8 cellular contexts compared by ENCODE assay signal in the genomic region with DNA sequence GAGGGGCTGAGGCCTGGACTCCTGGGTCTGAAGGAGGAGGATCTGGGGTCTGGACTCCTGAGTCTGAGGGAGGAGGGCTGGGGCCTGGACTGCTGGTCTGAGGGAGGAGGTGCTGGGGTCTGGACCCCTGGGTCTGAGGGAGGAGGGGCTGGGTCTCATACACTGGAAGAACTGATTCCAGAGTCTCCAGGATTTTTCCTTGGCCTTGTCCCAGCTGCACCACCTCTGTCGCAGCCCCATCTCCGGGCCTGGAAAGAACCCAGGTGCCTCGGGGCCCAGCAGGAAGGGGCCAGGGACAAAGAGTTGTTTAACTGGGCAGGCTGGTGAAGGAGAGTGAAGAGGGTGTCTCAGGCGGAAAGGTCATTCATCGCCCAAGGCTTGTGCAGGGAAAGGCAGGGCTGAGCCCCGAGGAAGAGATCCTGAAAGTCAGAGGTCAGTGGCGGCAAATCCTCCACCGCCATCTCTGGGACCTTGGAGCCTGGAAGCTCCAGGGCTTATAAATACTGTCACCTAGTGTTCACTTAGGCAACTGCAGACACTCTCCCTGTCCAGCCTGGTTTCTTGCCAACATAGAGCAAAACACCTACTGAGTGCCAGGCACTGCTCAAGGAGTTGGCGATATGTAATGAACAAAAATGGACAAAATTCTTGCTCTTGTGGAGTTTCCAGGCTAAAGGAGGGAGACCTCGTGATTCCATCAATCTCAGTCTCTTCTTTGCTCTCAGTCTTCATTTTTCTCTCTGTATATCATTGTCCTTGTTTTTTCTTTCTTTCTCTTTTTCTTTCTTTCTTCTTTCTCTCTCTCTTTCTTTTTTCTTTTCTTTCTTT. TPM values are rescaled to one million over a fixed set of nuclear protein-coding genes. Genes with fewer than 3 reads are reported as not detected.
DNase-seq lines count a peak whose midpoint lies in the region; ATAC-seq and TF ChIP-seq lines count a peak whose summit lies in the region.

No MANE protein-coding gene starts in this region.

- H3K27ac ChIP-seq in lung (ENCODE audit: low read depth in 1 of 2, low read length in 1 of 2) (no peak overlapping the region), testis (no peak overlapping the region)

- no peak overlapping the region for H3K4me3 ChIP-seq in HFF-Myc (replicated peaks; ENCODE audit: low read depth, low read length)
- H3K4me3 ChIP-seq in WI38 (ENCODE audit: low read depth, low read length), result no peak overlapping the region
- H3K4me3 ChIP-seq in lung, result no peak overlapping the region
- no peak overlapping the region for H3K4me3 ChIP-seq in testis

- H3K36me3 ChIP-seq in lung (ENCODE audit: control insufficient read depth in 2 of 2, insufficient read depth in 2 of 2, low read length in 2 of 2), result no peaks in the 10 kb centered on the region
- no peaks in the 10 kb centered on the region for H3K36me3 ChIP-seq in testis (ENCODE audit: low read depth, missing control alignments)

- H3K4me1 ChIP-seq in lung (ENCODE audit: control insufficient read depth in 2 of 2, insufficient read depth in 2 of 2, low read length in 2 of 2) (peaks cover 0 to 7% of the 10 kb centered on the region in 2 donors), testis (no peaks in the 10 kb centered on the region)

- WGBS in lung, 2 donors, result 15 to 22% methylated on average over 10 of the region's 10 CpGs
- 24 to 30% methylated on average over 7 to 10 of the region's 10 CpGs for WGBS in testis, 2 donors

- no peak for TF ChIP-seq POLR2A in testis (IDR thresholded peaks at IDR 0.05)

- no peaks in the 10 kb centered on the region for H3K27me3 ChIP-seq in lung (ENCODE audit: control insufficient read depth, insufficient read depth)
- H3K27me3 ChIP-seq in testis, result no peaks in the 10 kb centered on the region

- H3K9me3 ChIP-seq in lung (ENCODE audit: control insufficient read depth in 2 of 2, insufficient read depth in 1 of 2, low read length in 1 of 2) (peaks cover 0 to 3% of the 10 kb centered on the region in 2 donors), testis (no peaks in the 10 kb centered on the region)

- ATAC-seq in lung (ENCODE audit: insufficient read depth, low FRiP score), result peak; percentile 77
- ATAC-seq in GM21381 (IDR thresholded peaks at IDR 0.05; ENCODE audit: unreplicated experiment), result no peak

- intact Hi-C loops in testis (cut with DNase I; ENCODE audit: low total_unique reads), result loop anchor here (5.0 kb wide), 1 partner anchor 38 kb away; no protein-coding TSS in a partner anchor

- DNase-seq in DMS153 (lab: John Stamatoyannopoulos, UW) (peak; percentile 39), HFF-Myc (ENCODE audit: extremely low read depth, low read depth) (no peak), NCI-H2227 treated with DMSO at 0.1 percent for 48 hours (lab: John Stamatoyannopoulos, UW) (peak; percentile 59), lung (ENCODE audit: low spot score) (peak; percentile 54), testis (peak; percentile 42)
- peak; percentile 39 for DNase-seq in effector CD4-positive, alpha-beta T cell

- peak; percentile 99 for TF ChIP-seq CTCF in HFF-Myc (IDR thresholded peaks at IDR 0.05; ENCODE audit: low read depth, low read length, missing control alignments)
- peak; percentile 99 for TF ChIP-seq CTCF in WI38 (IDR thresholded peaks at IDR 0.05; ENCODE audit: low read depth, low read length)
- TF ChIP-seq CTCF in lung (IDR thresholded peaks at IDR 0.05; ENCODE audit: control extremely low read depth, extremely low read depth), result peak; percentile 98
- peak; percentile 54 to 91 (median 84) for TF ChIP-seq CTCF in testis (IDR thresholded peaks at IDR 0.05)

RNA-seq across cellular contexts. Expression of a gene that starts 4.4 kb away (rescaled TPM):
- 10 to 100 TPM in 1 of 2 donors, 1 to 10 TPM in 1; 2.4 to 13.5 TPM for total RNA-seq in lung
- 10 to 100 TPM; 11.9 to 31.7 TPM for polyA plus RNA-seq in lung
- 1 to 10 TPM; 2.3 to 4.6 TPM for total RNA-seq in testis
- 4.1 TPM for polyA plus RNA-seq in testis (ENCODE audit: insufficient read depth, low read depth, low replicate concordance)

RNA-seq across cellular contexts. Expression of a gene that starts 17.1 kb away (rescaled TPM):
- 1 to 10 TPM in 1 of 2 donors, under 1 TPM in 1; 0.51 to 8.1 TPM for total RNA-seq in lung
- polyA plus RNA-seq in lung, result 1 to 10 TPM; 2.4 to 3.3 TPM
- total RNA-seq in testis, result 10 to 100 TPM in 1 of 2 donors, 1 to 10 TPM in 1; 4.9 to 14.7 TPM
- polyA plus RNA-seq in testis (ENCODE audit: insufficient read depth, low read depth, low replicate concordance), result 12.6 TPM

RNA-seq across cellular contexts. Expression of a gene that starts 30.4 kb away (rescaled TPM):
- 10 to 100 TPM; 23.5 to 55.9 TPM for total RNA-seq in lung
- polyA plus RNA-seq in lung, result 10 to 100 TPM; 29.0 to 30.2 TPM
- total RNA-seq in testis, result 10 to 100 TPM; 65.0 to 76.8 TPM
- 144 TPM for polyA plus RNA-seq in testis (ENCODE audit: insufficient read depth, low read depth, low replicate concordance)

RNA-seq across cellular contexts. Expression of a gene that starts 41.9 kb away (rescaled TPM):
- total RNA-seq in lung, result 10 to 100 TPM in 1 of 2 donors, 1 to 10 TPM in 1; 6.1 to 34.2 TPM
- 1 to 10 TPM; 1.6 to 2.5 TPM for polyA plus RNA-seq in lung
- total RNA-seq in testis, result 10 to 100 TPM in 1 of 2 donors, 1 to 10 TPM in 1; 6.9 to 10.7 TPM
- polyA plus RNA-seq in testis (ENCODE audit: insufficient read depth, low read depth, low replicate concordance), result 2.9 TPM
